ENCODE assay signal across 17 cellular contexts in the genomic region with DNA sequence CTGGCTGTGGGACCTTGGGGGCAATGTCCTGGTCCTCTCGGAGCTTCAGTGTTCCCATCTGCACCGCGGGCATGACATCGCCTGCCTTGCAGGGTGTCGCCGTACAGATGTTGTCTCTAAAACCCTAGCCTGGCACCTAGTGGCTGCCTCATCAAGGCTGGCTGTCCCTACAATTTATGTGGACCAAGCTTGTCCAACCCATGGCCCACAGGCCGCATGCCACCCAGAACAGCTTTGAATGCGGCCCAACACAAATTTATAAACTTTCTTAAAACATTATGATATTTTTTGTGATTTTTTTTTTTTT. TPM values are rescaled to one million over a fixed set of nuclear protein-coding genes. Genes with fewer than 3 reads are reported as not detected.
"Had no signal": no experiment of that assay in that cellular context is flagged by ENCODE, and none has a peak within 500 bp of the region (broad histone marks: within the 10 kb centered on the region; RNA-seq: fewer than 3 reads in every experiment).

No MANE protein-coding gene starts in this region.

- H3K9me3 Mint-ChIP-seq: activated T-cell treated with anti-CD3 and anti-CD28 coated beads, Interleukin-2, amount 50 U/mL, for 24 hours; brain; immature natural killer cell had no signal

- H3K27ac Mint-ChIP-seq: activated CD8-positive, alpha-beta memory T cell treated with anti-CD3 and anti-CD28 coated beads, Interleukin-2, amount 10 ng/mL, durations not matched to agents 7 days and 5 days; activated naive CD8-positive, alpha-beta T cell; activated T-cell treated with anti-CD3 and anti-CD28 coated beads, Interleukin-2, amount 50 U/mL, for 24 hours; endodermal cell; immature natural killer cell; nephron progenitor cell had no signal

- ATAC-seq: activated CD4-positive, CD25-positive, alpha-beta regulatory T cell treated with anti-CD3 and anti-CD28 coated beads, Interleukin-2, amount 50 U/mL, for 24 hours; activated CD8-positive, alpha-beta memory T cell treated with anti-CD3 and anti-CD28 coated beads, Interleukin-2, amount 10 ng/mL, durations not matched to agents 7 days and 5 days had no signal

- H3K4me3 Mint-ChIP-seq: activated CD8-positive, alpha-beta memory T cell treated with anti-CD3 and anti-CD28 coated beads, Interleukin-2, amount 10 ng/mL, durations not matched to agents 7 days and 5 days; activated naive CD8-positive, alpha-beta T cell; activated T-cell treated with anti-CD3 and anti-CD28 coated beads, Interleukin-2, amount 50 U/mL, for 24 hours; endodermal cell; immature natural killer cell had no signal

- DNase-seq: activated CD4-positive, alpha-beta T cell treated with anti-CD3 and anti-CD28 coated beads, Interleukin-2, amount 50 U/mL, for 4 hours; activated CD8-positive, alpha-beta memory T cell treated with anti-CD3 and anti-CD28 coated beads, Interleukin-2, amount 10 ng/mL, durations not matched to agents 7 days and 5 days; activated gamma-delta T cell; activated T-cell treated with anti-CD3 and anti-CD28 coated beads, Interleukin-2, amount 50 U/mL, for 24 hours; amygdala; erythroblast; immature natural killer cell; sigmoid colon; stimulated activated CD4-positive, alpha-beta T cell treated with anti-CD3 and anti-CD28 coated beads, Interleukin-2, amount 100 ng/mL, for 48 hours; stimulated activated naive CD4-positive, alpha-beta T cell treated with Interleukin-2 at 50 U/mL for 16 hours; T-helper 2 cell; trophoblast cell had no signal

- H3K27ac ChIP-seq: sigmoid colon had no signal

- H3K4me1 Mint-ChIP-seq: activated CD8-positive, alpha-beta memory T cell treated with anti-CD3 and anti-CD28 coated beads, Interleukin-2, amount 10 ng/mL, durations not matched to agents 7 days and 5 days; immature natural killer cell had no signal

- H3K4me3 ChIP-seq: sigmoid colon had no signal

- H3K27me3 ChIP-seq: sigmoid colon had no signal

- H3K36me3 Mint-ChIP-seq: activated CD8-positive, alpha-beta memory T cell treated with anti-CD3 and anti-CD28 coated beads, Interleukin-2, amount 10 ng/mL, durations not matched to agents 7 days and 5 days; activated naive CD8-positive, alpha-beta T cell; brain; immature natural killer cell had no signal

- H3K9me3 ChIP-seq: sigmoid colon had no signal

RNA-seq across cellular contexts. Expression of a gene that starts 18.3 kb away (rescaled TPM):
- polyA plus RNA-seq: immature natural killer cell had no signal
